ENCODE assay signal across 32 cellular contexts in the genomic region with DNA sequence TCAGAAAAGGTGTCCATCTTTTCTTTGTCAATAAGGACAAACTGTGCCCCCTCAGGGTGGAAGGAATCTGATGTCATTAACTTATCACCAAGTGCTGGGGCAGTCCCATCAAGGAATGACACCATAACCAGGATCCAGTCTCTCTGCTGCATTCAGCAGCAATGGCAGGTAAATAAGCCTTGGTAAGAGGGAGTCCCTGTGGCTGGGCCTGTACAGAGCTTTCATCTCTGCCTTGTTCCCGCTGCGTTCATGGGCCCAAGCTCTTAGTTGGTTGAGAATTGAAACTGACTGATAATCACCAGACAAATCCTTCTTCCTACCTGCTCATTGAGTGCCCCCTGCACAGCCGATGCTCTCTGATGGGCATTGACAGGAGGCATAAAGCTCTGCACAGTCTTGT. TPM values are rescaled to one million over a fixed set of nuclear protein-coding genes. Genes with fewer than 3 reads are reported as not detected.
"Had no signal": no experiment of that assay in that cellular context is flagged by ENCODE, and none has a peak within 500 bp of the region (broad histone marks: within the 10 kb centered on the region; RNA-seq: fewer than 3 reads in every experiment).

No MANE protein-coding gene starts in this region.

- DNase-seq: activated CD4-positive, alpha-beta T cell treated with anti-CD3 and anti-CD28 coated beads for 48 hours; activated CD4-positive, alpha-beta T cell treated with anti-CD3 and anti-CD28 coated beads, Interleukin-2, amount 50 U/mL, for 1 hour; activated CD4-positive, alpha-beta T cell treated with anti-CD3 and anti-CD28 coated beads, Interleukin-2, amount 50 U/mL, for 48 hours; activated CD8-positive, alpha-beta memory T cell treated with anti-CD3 and anti-CD28 coated beads, Interleukin-2, amount 50 U/mL, for 4 hours; activated CD8-positive, alpha-beta T cell treated with anti-CD3 and anti-CD28 coated beads for 36 hours; activated gamma-delta T cell; activated naive CD4-positive, alpha-beta T cell; activated naive CD4-positive, alpha-beta T cell treated with anti-CD3 and anti-CD28 coated beads, Interleukin-2, amount 10 ng/mL, durations not matched to agents 7 days and 5 days; activated naive CD8-positive, alpha-beta T cell treated with anti-CD3 and anti-CD28 coated beads, Interleukin-2, amount 10 ng/mL, durations not matched to agents 7 days and 5 days; activated T-cell treated with anti-CD3 and anti-CD28 coated beads for 4 hours; activated T-cell treated with anti-CD3 and anti-CD28 coated beads, Interleukin-2, amount 50 U/mL, for 24 hours; activated T-cell treated with anti-CD3 and anti-CD28 coated beads, Interleukin-2, amount 50 U/mL, for 72 hours; anterior cingulate cortex; body of pancreas; caudate nucleus; cortex of kidney; dermis blood vessel endothelial cell; effector CD4-positive, alpha-beta T cell; effector memory CD8-positive, alpha-beta T cell; foreskin fibroblast; head of caudate nucleus; T-helper 2 cell had no signal

- H3K4me1 ChIP-seq: body of pancreas had no signal

- ATAC-seq: activated CD8-positive, alpha-beta memory T cell treated with anti-CD3 and anti-CD28 coated beads, Interleukin-2, amount 10 ng/mL, durations not matched to agents 7 days and 5 days; activated CD8-positive, alpha-beta T cell treated with anti-CD3 and anti-CD28 coated beads for 36 hours; activated naive CD4-positive, alpha-beta T cell treated with anti-CD3 and anti-CD28 coated beads, Interleukin-2, amount 50 U/mL, for 72 hours; activated T-cell treated with anti-CD3 and anti-CD28 coated beads, Interleukin-2, amount 50 U/mL, for 72 hours; body of pancreas; effector memory CD8-positive, alpha-beta T cell; WTC11 had no signal

- H3K9me3 ChIP-seq: body of pancreas had no signal

- H3K27me3 ChIP-seq: body of pancreas had no signal

- H3K4me3 ChIP-seq: body of pancreas had no signal

- H3K27ac ChIP-seq: body of pancreas, epithelial cell of prostate, VCaP had no signal

RNA-seq across cellular contexts. Expression of a gene that starts 44.6 kb away (rescaled TPM):
- total RNA-seq: activated CD8-positive, alpha-beta memory T cell treated with anti-CD3 and anti-CD28 coated beads for 36 hours; activated CD8-positive, alpha-beta memory T cell treated with anti-CD3 and anti-CD28 coated beads, Interleukin-2, amount 10 ng/mL, durations not matched to agents 7 days and 5 days; activated CD8-positive, alpha-beta T cell treated with anti-CD3 and anti-CD28 coated beads for 36 hours; activated naive CD4-positive, alpha-beta T cell treated with anti-CD3 and anti-CD28 coated beads, Interleukin-2, amount 50 U/mL, for 72 hours; activated naive CD8-positive, alpha-beta T cell treated with anti-CD3 and anti-CD28 coated beads, Interleukin-2, amount 10 ng/mL, durations not matched to agents 7 days and 5 days; activated T-cell treated with anti-CD3 and anti-CD28 coated beads, Interleukin-2, amount 50 U/mL, for 72 hours; body of pancreas; endothelial cell of umbilical vein; frontal cortex; T-helper 1 cell treated with Interleukin-12 subunit alpha and Interleukin-12 subunit beta and Interleukin-4 antibody, amounts not matched to agents 30 ng/mL and 1 ng/mL, for 36 hours had no signal
- polyA plus RNA-seq: endothelial cell of umbilical vein, esophagus had no signal
